8 cellular contexts compared by ENCODE assay signal in genomic region chr6:151239603-151240035, GRCh38. TPM values are rescaled to one million over a fixed set of nuclear protein-coding genes. Genes with fewer than 3 reads are reported as not detected.
DNase-seq lines count a peak whose midpoint lies in the region; ATAC-seq and TF ChIP-seq lines count a peak whose summit lies in the region.

AKAP12 (plus strand) TSS chr6:151239967; CDS start chr6:151240563, 596 bp downstream.

- no peaks in the 10 kb centered on the region for H3K36me3 ChIP-seq in kidney epithelial cell (ENCODE audit: control insufficient read depth, insufficient read depth, low read length)

- intact Hi-C loops in natural killer cell (cut with micrococcal nuclease): no loop called here

- peaks cover 36 to 54% of the 10 kb centered on the region in 2 donors for H3K27me3 Mint-ChIP-seq in natural killer cell treated with Interleukin-12 subunit alpha and Interleukin-12 subunit beta and Interleukin-15 and Interleukin-18, amount 100 ng/mL, for 72 hours
- peaks cover 46 to 63% of the 10 kb centered on the region in 2 donors for H3K27me3 Mint-ChIP-seq in natural killer cell (ENCODE audit: low read depth in 2 of 2)
- peaks cover 71% of the 10 kb centered on the region for H3K27me3 Mint-ChIP-seq in stimulated activated memory B cell treated with anti-CD40 and anti-IgM and Interleukin-4, amounts not matched to agents 10 μg/mL and 1 μg/mL and 100 μg/mL, for 72 hours

- peak within 1 kb of the TSS; percentile 76 for H3K4me3 ChIP-seq in kidney epithelial cell (ENCODE audit: low read depth, low read length)

- H3K27ac ChIP-seq in caudate nucleus (ENCODE audit: low read depth, low read length): peak within 1 kb of the TSS; percentile 82

- DNase-seq in natural killer cell treated with Interleukin-12 subunit alpha and Interleukin-12 subunit beta and Interleukin-15 and Interleukin-18, amount 100 ng/mL, for 72 hours (ENCODE audit: low spot score): no peak
- DNase-seq in natural killer cell (no peak), caudate nucleus (lab: John Stamatoyannopoulos, UW) (peak in 55 of 61 donors; percentile 6 to 87 (median 53)), kidney epithelial cell (ENCODE audit: low read depth) (no peak), NCI-H446 treated with DMSO at 0.1 percent for 48 hours (lab: John Stamatoyannopoulos, UW) (no peak)
- no peak for DNase-seq in stimulated activated CD4-positive, alpha-beta T cell treated with anti-CD3 and anti-CD28 coated beads, Interleukin-4, amount 100 ng/mL, for 24 hours

- H3K4me1 Mint-ChIP-seq in natural killer cell treated with Interleukin-12 subunit alpha and Interleukin-12 subunit beta and Interleukin-15 and Interleukin-18, amount 100 ng/mL, for 72 hours (ENCODE audit: low read depth in 2 of 2): no peaks in the 10 kb centered on the region
- H3K4me1 Mint-ChIP-seq in natural killer cell: no peaks in the 10 kb centered on the region
- peaks cover 19% of the 10 kb centered on the region for H3K4me1 Mint-ChIP-seq in stimulated activated memory B cell treated with anti-CD40 and anti-IgM and Interleukin-4, amounts not matched to agents 10 μg/mL and 1 μg/mL and 100 μg/mL, for 72 hours

- no peaks in the 10 kb centered on the region for H3K27me3 ChIP-seq in kidney epithelial cell (ENCODE audit: control insufficient read depth, insufficient read depth, low read length)

- peaks cover 5% of the 10 kb centered on the region for H3K36me3 Mint-ChIP-seq in natural killer cell treated with Interleukin-12 subunit alpha and Interleukin-12 subunit beta and Interleukin-15 and Interleukin-18, amount 100 ng/mL, for 72 hours
- H3K36me3 Mint-ChIP-seq in natural killer cell: no peaks in the 10 kb centered on the region
- H3K36me3 Mint-ChIP-seq in stimulated activated memory B cell treated with anti-CD40 and anti-IgM and Interleukin-4, amounts not matched to agents 10 μg/mL and 1 μg/mL and 100 μg/mL, for 72 hours: no peaks in the 10 kb centered on the region

- H3K4me3 Mint-ChIP-seq in natural killer cell treated with Interleukin-12 subunit alpha and Interleukin-12 subunit beta and Interleukin-15 and Interleukin-18, amount 100 ng/mL, for 72 hours: peak within 1 kb of the TSS; percentile 36
- no peak within 1 kb of the TSS for H3K4me3 Mint-ChIP-seq in natural killer cell
- H3K4me3 Mint-ChIP-seq in stimulated activated memory B cell treated with anti-CD40 and anti-IgM and Interleukin-4, amounts not matched to agents 10 μg/mL and 1 μg/mL and 100 μg/mL, for 72 hours: peak within 1 kb of the TSS; percentile 89

- no peak for ATAC-seq in natural killer cell treated with Interleukin-12 subunit alpha and Interleukin-12 subunit beta and Interleukin-15 and Interleukin-18, amount 100 ng/mL, for 72 hours
- no peak for ATAC-seq in natural killer cell
- ATAC-seq in stimulated activated memory B cell treated with anti-CD40 and anti-IgM and Interleukin-4, amounts not matched to agents 10 μg/mL and 1 μg/mL and 100 μg/mL, for 72 hours: peak; percentile 62
- ATAC-seq in GM21423 (IDR thresholded peaks at IDR 0.05; ENCODE audit: unreplicated experiment): no peak

- TF ChIP-seq CTCF in natural killer cell (IDR thresholded peaks at IDR 0.05) (no peak), kidney epithelial cell (IDR thresholded peaks at IDR 0.05; ENCODE audit: insufficient read depth, low read length, poor library complexity, severe bottlenecking) (no peak)

- no peak within 1 kb of the TSS for H3K27ac Mint-ChIP-seq in natural killer cell treated with Interleukin-12 subunit alpha and Interleukin-12 subunit beta and Interleukin-15 and Interleukin-18, amount 100 ng/mL, for 72 hours
- H3K27ac Mint-ChIP-seq in natural killer cell: no peak within 1 kb of the TSS
- peak within 1 kb of the TSS; percentile 76 for H3K27ac Mint-ChIP-seq in stimulated activated memory B cell treated with anti-CD40 and anti-IgM and Interleukin-4, amounts not matched to agents 10 μg/mL and 1 μg/mL and 100 μg/mL, for 72 hours

- H3K9me3 Mint-ChIP-seq in natural killer cell treated with Interleukin-12 subunit alpha and Interleukin-12 subunit beta and Interleukin-15 and Interleukin-18, amount 100 ng/mL, for 72 hours: no peaks in the 10 kb centered on the region
- H3K9me3 Mint-ChIP-seq in natural killer cell: no peaks in the 10 kb centered on the region
- no peaks in the 10 kb centered on the region for H3K9me3 Mint-ChIP-seq in stimulated activated memory B cell treated with anti-CD40 and anti-IgM and Interleukin-4, amounts not matched to agents 10 μg/mL and 1 μg/mL and 100 μg/mL, for 72 hours

RNA-seq across cellular contexts. Expression of gene AKAP12, which starts in this region (rescaled TPM):
- total RNA-seq in natural killer cell treated with Interleukin-12 subunit alpha and Interleukin-12 subunit beta and Interleukin-15 and Interleukin-18, amount 100 ng/mL, for 72 hours: 1 to 10 TPM in 1 of 2 donors, not detected in 1; 4.7 TPM
- total RNA-seq in natural killer cell (10 to 100 TPM in 1 of 3 donors, under 1 TPM in 2; 0.07 to 17.6 (median 0.75) TPM), kidney epithelial cell (526 and 581 TPM in 2 replicates)

Comparison
In these comparisons a context has a peak if more than half of its experiments do, and no peak if none do; other contexts are left out.
1. RNA of gene AKAP12 (total RNA-seq): 526 to 581 TPM in kidney epithelial cell; 4.7 TPM in natural killer cell treated with Interleukin-12 subunit alpha and Interleukin-12 subunit beta and Interleukin-15 and Interleukin-18, amount 100 ng/mL, for 72 hours and 0.07 to 17.6 TPM in natural killer cell; every median in the first group is over 10 times any median in the second.
2. DNase-seq: peak in caudate nucleus (55 of 61); none in natural killer cell treated with Interleukin-12 subunit alpha and Interleukin-12 subunit beta and Interleukin-15 and Interleukin-18, amount 100 ng/mL, for 72 hours (single experiment), natural killer cell (single experiment), kidney epithelial cell (single experiment), stimulated activated CD4-positive, alpha-beta T cell treated with anti-CD3 and anti-CD28 coated beads, Interleukin-4, amount 100 ng/mL, for 24 hours (single experiment) and NCI-H446 treated with DMSO at 0.1 percent for 48 hours (single experiment).